Comparison of ENCODE assay signal across 8 cellular contexts in genomic region chr10:132421377-132422168, GRCh38. TPM values are rescaled to one million over a fixed set of nuclear protein-coding genes. Genes with fewer than 3 reads are reported as not detected.
A peak's percentile ranks its signal among the peaks of the same experiment; 100 is the strongest.
DNase-seq lines count a peak whose midpoint lies in the region; ATAC-seq and TF ChIP-seq lines count a peak whose summit lies in the region.

No MANE protein-coding gene starts in this region.

- POLR2A ChIA-PET in WTC11 (lab: Charles Lee), result interaction anchor here (0.9 kb wide), 1 partner anchor 14 kb away, joined by 3 read pairs; no protein-coding TSS in a partner anchor

- no peaks in the 10 kb centered on the region for H3K79me2 ChIP-seq in KMS-11 (ENCODE audit: insufficient read depth, low read depth)

- intact Hi-C loops in head of caudate nucleus (cut with DNase I), result no loop called here

- H3K27ac Mint-ChIP-seq in WTC11, result no peak overlapping the region

- H3K36me3 ChIP-seq in KMS-11 (ENCODE audit: insufficient read depth) (no peaks in the 10 kb centered on the region), rectal smooth muscle tissue (ENCODE audit: control insufficient read depth, insufficient read depth, low read length) (no peaks in the 10 kb centered on the region)

- peak overlapping the region; percentile 34; the same call in 1 of the 2 replicates for H2AFZ ChIP-seq in KMS-11 (ENCODE audit: low read depth)

- H3K27me3 Mint-ChIP-seq in WTC11 (ENCODE audit: low read depth), result no peaks in the 10 kb centered on the region

- H3K4me3 ChIP-seq in KMS-11 (IDR thresholded peaks at IDR 0.05; ENCODE audit: insufficient read depth, low read depth, low read length) (no peak overlapping the region), rectal smooth muscle tissue (ENCODE audit: low read length) (peak overlapping the region; percentile 34)

- peak; percentile 12 for TF ChIP-seq POLR2A in GM18951 (IDR thresholded peaks at IDR 0.05; ENCODE audit: extremely low read depth, insufficient read depth, insufficient read length)

- H3K9ac ChIP-seq in KMS-11 (peak overlapping the region; percentile 91), rectal smooth muscle tissue (ENCODE audit: low read length) (peak overlapping the region; percentile 74)

- H3K4me3 Mint-ChIP-seq in WTC11, result no peak overlapping the region

- no peaks in the 10 kb centered on the region for H3K36me3 Mint-ChIP-seq in WTC11

- peaks cover 20% of the 10 kb centered on the region for H3K4me1 Mint-ChIP-seq in WTC11

- no peak for TF ChIP-seq CTCF in KMS-11 (conservative IDR thresholded peaks at IDR 0.05; ENCODE audit: low read depth, low read length)
- TF ChIP-seq CTCF in WTC11 (IDR thresholded peaks at IDR 0.05), result no peak

- H3K4me1 ChIP-seq in KMS-11 (ENCODE audit: low read depth, poor library complexity, severe bottlenecking) (peaks cover 64% of the 10 kb centered on the region), rectal smooth muscle tissue (ENCODE audit: control insufficient read depth, insufficient read depth, low read length) (peaks cover 42% of the 10 kb centered on the region)

- DNase-seq in AG08396 (ENCODE audit: low spot score), result peak; percentile 89
- no peak for DNase-seq in WTC11 (ENCODE audit: low spot score)
- peak in 34 of 42 donors; percentile 22 to 83 (median 64) for DNase-seq in head of caudate nucleus
- DNase-seq in central memory CD4-positive, alpha-beta T cell, result no peak

- in situ Hi-C loops in GM18951 (cut with MboI; ENCODE audit: low sequenced_read_pairs, unreplicated experiment), result no loop called here

- CTCF ChIA-PET in WTC11 (lab: Charles Lee), result interaction anchor here (0.7 to 6.6 kb wide), 5 partner anchors 16 to 61 kb away, joined by 3 to 63 read pairs (median 6); partner anchors contain the start of gene PWWP2B

- peaks cover 3% of the 10 kb centered on the region; the same call in 1 of the 2 replicates for H3K9me3 Mint-ChIP-seq in WTC11

- ATAC-seq in WTC11 (no peak), HG03139 (IDR thresholded peaks at IDR 0.05; ENCODE audit: unreplicated experiment) (no peak)

- H3K27me3 ChIP-seq in KMS-11 (ENCODE audit: insufficient read depth, low read depth) (no peaks in the 10 kb centered on the region), rectal smooth muscle tissue (ENCODE audit: control insufficient read depth, insufficient read depth, low read length) (no peaks in the 10 kb centered on the region)

- peak overlapping the region; percentile 100 for H3K4me2 ChIP-seq in KMS-11

- no peaks in the 10 kb centered on the region for H4K20me1 ChIP-seq in KMS-11 (ENCODE audit: insufficient read depth)

- H3K27ac ChIP-seq in KMS-11 (peak overlapping the region; percentile 100), rectal smooth muscle tissue (ENCODE audit: low read depth, low read length) (peak overlapping the region; percentile 93)

TF ChIP-seq in WTC11, 78 proteins besides CTCF, POLR2A, EP300 and RAD21:
- TF ChIP-seq CREM (CRISPR knock-in tag; IDR thresholded peaks at IDR 0.05) (no peak), ZNF423 (CRISPR knock-in tag; IDR thresholded peaks at IDR 0.05) (0 out of 2 replicates have a peak, but pooled peaks have one; percentile 24)
TF ChIP-seq in WTC11: peak in this region for 1.

RNA-seq across cellular contexts. Expression of gene PWWP2B, which starts 24.6 kb away (rescaled TPM):
- total RNA-seq in WTC11 (2021), result 12.2 to 14.1 TPM (median 13.6 TPM) in 3 replicates

Comparison
In these comparisons a context has a peak if more than half of its experiments do, and no peak if none do; other contexts are left out.
1. DNase-seq: peak in AG08396 (single experiment) and head of caudate nucleus (34 of 42); none in WTC11 (single experiment) and central memory CD4-positive, alpha-beta T cell (single experiment).